In the genomic region with DNA sequence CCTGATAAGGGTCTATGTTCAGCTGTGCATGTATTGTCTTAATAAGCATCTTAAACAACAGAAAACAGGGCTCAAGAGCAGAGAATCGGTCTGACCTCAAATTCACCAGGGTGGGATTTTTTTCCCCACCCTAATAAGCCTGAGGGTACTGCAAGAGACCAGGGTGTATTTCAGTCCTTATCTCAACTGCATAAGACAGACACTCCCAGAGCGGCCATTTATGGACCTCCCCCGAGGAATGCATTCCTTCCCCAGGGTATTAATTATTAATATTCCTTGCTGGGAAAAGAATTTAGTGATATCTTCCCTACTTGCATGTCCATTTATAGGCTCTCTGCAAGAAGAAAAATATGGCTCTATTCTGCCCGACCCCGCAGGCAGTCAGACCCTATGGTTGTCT, we compare ENCODE assay signal across 6 cellular contexts. TPM values are rescaled to one million over a fixed set of nuclear protein-coding genes. Genes with fewer than 3 reads are reported as not detected.
"Had no signal": no experiment of that assay in that cellular context is flagged by ENCODE, and none has a peak within 500 bp of the region (broad histone marks: within the 10 kb centered on the region; RNA-seq: fewer than 3 reads in every experiment).

No MANE protein-coding gene starts in this region.

RNA-seq across cellular contexts. Expression of gene CCDC170, which starts 25.2 kb away (rescaled TPM):
- total RNA-seq: OCI-LY7, PC-3, RPMI7951, SJCRH30, SK-MEL-5 had no signal
- polyA plus RNA-seq: SK-N-SH had no signal
